In the genomic region with DNA sequence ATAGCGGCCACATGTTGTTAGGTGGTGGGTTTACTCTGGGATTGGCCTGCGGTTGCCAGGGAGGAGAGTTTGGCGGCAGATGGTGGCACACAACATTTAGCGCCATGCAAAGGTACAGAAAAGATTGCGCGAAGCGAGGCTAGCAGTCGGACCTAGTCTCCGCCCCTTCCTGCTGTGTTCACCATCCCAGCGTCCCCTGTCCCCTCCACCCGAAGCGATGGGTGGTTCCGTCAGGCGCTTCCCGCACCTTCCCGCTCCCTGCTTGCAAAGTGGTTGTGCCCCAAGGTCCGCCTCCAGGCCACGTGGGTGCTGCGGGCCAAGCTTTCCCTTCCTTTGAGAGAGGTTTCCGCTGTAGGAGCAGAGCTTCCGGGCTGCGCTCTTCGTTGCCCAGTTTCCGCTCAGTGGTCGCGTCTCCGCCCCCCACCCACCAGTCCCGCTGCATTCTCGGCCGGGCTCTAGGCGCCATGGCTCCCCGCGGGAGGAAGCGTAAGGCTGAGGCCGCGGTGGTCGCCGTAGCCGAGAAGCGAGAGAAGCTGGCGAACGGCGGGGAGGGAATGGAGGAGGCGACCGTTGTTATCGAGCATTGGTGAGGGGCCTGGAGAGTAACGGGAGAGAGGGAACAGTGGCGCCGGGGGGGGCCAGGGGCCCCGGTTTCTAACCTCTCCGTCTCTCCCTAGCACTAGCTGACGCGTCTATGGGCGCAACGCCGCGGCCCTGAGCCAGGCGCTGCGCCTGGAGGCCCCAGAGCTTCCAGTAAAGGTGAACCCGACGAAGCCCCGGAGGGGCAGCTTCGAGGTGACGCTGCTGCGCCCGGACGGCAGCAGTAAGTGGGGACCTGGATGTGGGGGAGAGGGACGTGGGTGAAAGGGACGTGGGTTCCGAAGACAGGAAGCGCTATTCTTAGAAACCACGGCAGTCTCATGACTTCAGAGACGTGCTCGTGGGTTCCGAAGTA, we compare ENCODE assay signal across 8 cellular contexts. TPM values are rescaled to one million over a fixed set of nuclear protein-coding genes. Genes with fewer than 3 reads are reported as not detected.
A peak's percentile ranks its signal among the peaks of the same experiment; 100 is the strongest.
DNase-seq lines count a peak whose midpoint lies in the region; ATAC-seq, FAIRE-seq and TF ChIP-seq lines count a peak whose summit lies in the region.

A gene with protein sequence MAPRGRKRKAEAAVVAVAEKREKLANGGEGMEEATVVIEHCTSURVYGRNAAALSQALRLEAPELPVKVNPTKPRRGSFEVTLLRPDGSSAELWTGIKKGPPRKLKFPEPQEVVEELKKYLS (plus strand): TSS at position 360 of the 955 bp plus-strand sequence. CDS start 105 bp downstream, at position 465.

- peak within 1 kb of the TSS; percentile 71 for H3K4me2 ChIP-seq in HepG2 (ENCODE audit: low read depth, low read length)

- peak within 1 kb of the TSS; percentile 85 for H3K27ac ChIP-seq in C4-2B
- H3K27ac ChIP-seq in HepG2 (ENCODE audit: extremely low read length, insufficient read depth, low read length): peak within 1 kb of the TSS; percentile 80

- in situ Hi-C loops in HepG2 (cut with HindIII; ENCODE audit: extremely low pct_ligation_motif_present, low pct_unique_long_range_greater_than_20kb): loop anchor here (10.0 kb wide), 1 partner anchor 773 kb away; no protein-coding TSS in a partner anchor

- BruUV-seq in HepG2 (replicated peaks; lab: Mats Ljungman, UMichigan): no TSS peak

- TF ChIP-seq EP300 in HepG2 (IDR thresholded peaks at IDR 0.05; ENCODE audit: low read depth in 2 of 2, low read length in 2 of 2): no peak
- no peak for TF ChIP-seq EP300 in HepG2 (CRISPR knock-in tag; IDR thresholded peaks at IDR 0.05; ENCODE audit: borderline replicate concordance)

- H4K20me1 ChIP-seq in HepG2 (ENCODE audit: insufficient read depth, low read length): no peaks in the 10 kb centered on the region

- peak; percentile 66 for FAIRE-seq in HepG2 (lab: Jason Lieb, UNC)

- H3K4me1 ChIP-seq in HepG2 (ENCODE audit: insufficient read depth, low read length): peaks cover 7% of the 10 kb centered on the region; the same call in 1 of the 2 replicates

- intact Hi-C loops in HepG2 (cut with micrococcal nuclease; ENCODE audit: unreplicated experiment): no loop called here

- peak within 1 kb of the TSS; percentile 85 for H3K9ac ChIP-seq in HepG2 (ENCODE audit: insufficient read depth, low read depth, low read length)

- WGBS in HepG2 (ENCODE audit: low lambda C conversion rate): 76% methylated on average over 69 of the region's 75 CpGs

- peak; percentile 94 for ATAC-seq in GM19395 (IDR thresholded peaks at IDR 0.05; ENCODE audit: unreplicated experiment)
- peak; percentile 84 for ATAC-seq in HG03565 (IDR thresholded peaks at IDR 0.05; ENCODE audit: unreplicated experiment)
- peak; percentile 94 for ATAC-seq in HepG2

- peak; percentile 94 for DNase-seq in NCI-H774 (lab: John Stamatoyannopoulos, UW)
- DNase-seq in activated CD4-positive, alpha-beta T cell treated with anti-CD3 and anti-CD28 coated beads, Interleukin-2, amount 50 U/mL, for 48 hours: peak; percentile 96 to 97
- DNase-seq in dermis microvascular lymphatic vessel endothelial cell (ENCODE audit: low read depth in 2 of 2): peak; percentile 95 to 97
- peak; percentile 84 for DNase-seq in HepG2 (ENCODE audit: low spot score)
- DNase-seq in stimulated activated CD4-positive, alpha-beta T cell treated with anti-CD3 and anti-CD28 coated beads, Interleukin-4, amount 100 ng/mL, for 1 hour: peak; percentile 94

- TF ChIP-seq CTCF in C4-2B (conservative IDR thresholded peaks at IDR 0.05) (no peak), HepG2 (CRISPR knock-in tag; IDR thresholded peaks at IDR 0.05) (peak; percentile 10; the same call in 1 of the 2 replicates)

- H3K4me3 ChIP-seq in HepG2 (replicated peaks in 1 of 3; ENCODE audit: insufficient read depth in 1 of 3, low read depth in 2 of 3, low read length in 3 of 3): peak within 1 kb of the TSS; percentile 58 to 78 (median 78)

- POLR2A ChIA-PET in HepG2 (lab: Yijun Ruan, JAX): interaction anchor here (0.6 to 2.7 kb wide), 11 partner anchors 9 to 59 kb away, joined by 3 to 18 read pairs (median 6); a partner anchor contains a TSS

- H3K9me3 ChIP-seq in HepG2 (ENCODE audit: low read length): no peaks in the 10 kb centered on the region

- H3K27me3 ChIP-seq in HepG2 (ENCODE audit: control insufficient read depth in 1 of 2, insufficient read depth in 2 of 2, low read length in 2 of 2): no peaks in the 10 kb centered on the region

- CTCF ChIA-PET in HepG2 (lab: Yijun Ruan, JAX; ENCODE audit: low intra/inter-chr PET ratio, low total read pairs): no interaction called here

- peak; percentile 49 to 76 for TF ChIP-seq POLR2A in HepG2 (IDR thresholded peaks at IDR 0.05; ENCODE audit: insufficient read depth in 1 of 2, low read depth in 2 of 2, low read length in 2 of 2)

- TF ChIP-seq RAD21 in HepG2 (CRISPR knock-in tag; IDR thresholded peaks at IDR 0.05): peak; percentile 53

- no peak within 1 kb of the TSS for H2AFZ ChIP-seq in HepG2 (ENCODE audit: low read length)

- H3K79me2 ChIP-seq in HepG2 (ENCODE audit: insufficient read depth, low read length): peaks cover 15% of the 10 kb centered on the region

- peaks cover 12 to 75% of the 10 kb centered on the region in 2 experiments for H3K36me3 ChIP-seq in HepG2 (replicated peaks in 1 of 2; ENCODE audit: control insufficient read depth in 1 of 2, insufficient read depth in 2 of 2, low read length in 2 of 2)

TF ChIP-seq in HepG2, 621 proteins besides CTCF, POLR2A, EP300 and RAD21 (continues in another document):
- TF ChIP-seq ZNF747 (CRISPR knock-in tag; IDR thresholded peaks at IDR 0.05; ENCODE audit: borderline replicate concordance) (peak; percentile 89), NPAS2 (CRISPR knock-in tag; IDR thresholded peaks at IDR 0.05; ENCODE audit: borderline replicate concordance) (no peak), ZFP1 (CRISPR knock-in tag; IDR thresholded peaks at IDR 0.05) (0 out of 2 replicates have a peak, but pooled peaks have one; percentile 27), PHF20 (CRISPR knock-in tag; IDR thresholded peaks at IDR 0.05) (peak; percentile 95), SYNCRIP (IDR thresholded peaks at IDR 0.05; ENCODE audit: insufficient read depth, low read depth, low read length) (no peak), ZNF619 (CRISPR knock-in tag; IDR thresholded peaks at IDR 0.05) (peak; percentile 70; the same call in 1 of the 2 replicates), RBM22 (optimal IDR thresholded peaks at IDR 0.05; ENCODE audit: low read length) (peak; percentile 95), GATAD1 (CRISPR knock-in tag; IDR thresholded peaks at IDR 0.05) (peak; percentile 94), SIN3A (IDR thresholded peaks at IDR 0.05; ENCODE audit: borderline replicate concordance, low read depth, low read length) (peak; percentile 69; the same call in 1 of the 2 replicates), TARDBP (CRISPR knock-in tag; IDR thresholded peaks at IDR 0.05) (peak; percentile 82; the same call in 1 of the 2 replicates), TAF15 (IDR thresholded peaks at IDR 0.05; ENCODE audit: low read depth, low read length, poor library complexity, severe bottlenecking) (peak; percentile 52), MED1 (CRISPR knock-in tag; IDR thresholded peaks at IDR 0.05) (peak; percentile 46; the same call in 1 of the 2 replicates)
- TF ChIP-seq, protein P1, sequence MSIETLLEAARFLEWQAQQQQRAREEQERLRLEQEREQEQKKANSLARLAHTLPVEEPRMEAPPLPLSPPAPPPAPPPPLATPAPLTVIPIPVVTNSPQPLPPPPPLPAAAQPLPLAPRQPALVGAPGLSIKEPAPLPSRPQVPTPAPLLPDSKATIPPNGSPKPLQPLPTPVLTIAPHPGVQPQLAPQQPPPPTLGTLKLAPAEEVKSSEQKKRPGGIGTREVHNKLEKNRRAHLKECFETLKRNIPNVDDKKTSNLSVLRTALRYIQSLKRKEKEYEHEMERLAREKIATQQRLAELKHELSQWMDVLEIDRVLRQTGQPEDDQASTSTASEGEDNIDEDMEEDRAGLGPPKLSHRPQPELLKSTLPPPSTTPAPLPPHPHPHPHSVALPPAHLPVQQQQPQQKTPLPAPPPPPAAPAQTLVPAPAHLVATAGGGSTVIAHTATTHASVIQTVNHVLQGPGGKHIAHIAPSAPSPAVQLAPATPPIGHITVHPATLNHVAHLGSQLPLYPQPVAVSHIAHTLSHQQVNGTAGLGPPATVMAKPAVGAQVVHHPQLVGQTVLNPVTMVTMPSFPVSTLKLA (IDR thresholded peaks at IDR 0.05): peak; percentile 74
- TF ChIP-seq, protein P2, sequence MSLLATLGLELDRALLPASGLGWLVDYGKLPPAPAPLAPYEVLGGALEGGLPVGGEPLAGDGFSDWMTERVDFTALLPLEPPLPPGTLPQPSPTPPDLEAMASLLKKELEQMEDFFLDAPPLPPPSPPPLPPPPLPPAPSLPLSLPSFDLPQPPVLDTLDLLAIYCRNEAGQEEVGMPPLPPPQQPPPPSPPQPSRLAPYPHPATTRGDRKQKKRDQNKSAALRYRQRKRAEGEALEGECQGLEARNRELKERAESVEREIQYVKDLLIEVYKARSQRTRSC (CRISPR knock-in tag; IDR thresholded peaks at IDR 0.05; ENCODE audit: low read depth): no peak

RNA-seq across cellular contexts. Expression of the gene that starts here (rescaled TPM):
- total RNA-seq in dermis microvascular lymphatic vessel endothelial cell (72.8 and 83.8 TPM in 2 replicates), HepG2 (2016; rRNA removed; fragmentation: Illumina TruSeq; extraction: Trizol) (70.2 and 77.4 TPM in 2 replicates)
- total RNA-seq in HepG2 (2016; cell fraction: cytosol; rRNA removed; fragmentation: Illumina TruSeq; extraction: Trizol; ENCODE audit: low read depth): 48.7 and 57.5 TPM in 2 replicates
- total RNA-seq in HepG2 (2016; cell fraction: insoluble cytoplasmic fraction; rRNA removed; fragmentation: Illumina TruSeq; extraction: Trizol): 76.0 and 79.2 TPM in 2 replicates
- 80.5 and 93.1 TPM in 2 replicates for total RNA-seq in HepG2 (2016; cell fraction: membrane; rRNA removed; fragmentation: Illumina TruSeq; extraction: Trizol)
- 38.1 and 39.0 TPM in 2 replicates for total RNA-seq in HepG2 (2016; cell fraction: nucleus; rRNA removed; fragmentation: Illumina TruSeq; extraction: Trizol)
- polyA plus RNA-seq in HepG2 (2011; rRNA removed): 22.0 and 27.2 TPM in 2 replicates
- 30.8 and 42.4 TPM in 2 replicates for polyA plus RNA-seq in HepG2 (2011; cell fraction: cytosol; rRNA removed)
- 34.5 and 35.6 TPM in 2 replicates for polyA plus RNA-seq in HepG2 (2011; cell fraction: nucleus; rRNA removed)
- 18.1 and 28.1 TPM in 2 replicates for polyA plus RNA-seq in HepG2 (2012)
- polyA plus RNA-seq in HepG2 (2016; cell fraction: cytosol; fragmentation: Illumina TruSeq; extraction: Trizol; ENCODE audit: low read depth): 46.1 and 57.4 TPM in 2 replicates
- polyA plus RNA-seq in HepG2 (2016; cell fraction: insoluble cytoplasmic fraction; fragmentation: Illumina TruSeq; extraction: Trizol; ENCODE audit: low read depth): 59.0 and 63.0 TPM in 2 replicates
- 58.7 and 68.5 TPM in 2 replicates for polyA plus RNA-seq in HepG2 (2016; cell fraction: membrane; fragmentation: Illumina TruSeq; extraction: Trizol; ENCODE audit: low read depth)
- polyA plus RNA-seq in HepG2 (2016; cell fraction: nucleus; fragmentation: Illumina TruSeq; extraction: Trizol; ENCODE audit: insufficient read depth, low read depth): 58.2 and 61.8 TPM in 2 replicates
- polyA minus RNA-seq in HepG2 (2011; rRNA and poly(A)+ RNA removed; ENCODE audit: low replicate concordance): 12.4 and 17.0 TPM in 2 replicates
- 6.4 and 7.8 TPM in 2 replicates for polyA minus RNA-seq in HepG2 (2011; cell fraction: cytosol; rRNA and poly(A)+ RNA removed)
- 33.2 and 37.3 TPM in 2 replicates for polyA minus RNA-seq in HepG2 (2011; cell fraction: nucleus; rRNA and poly(A)+ RNA removed)

Comparison
In these comparisons a context has a peak if more than half of its experiments do, and no peak if none do; other contexts are left out.
1. Peak in every context shown above with its lines: DNase-seq, ATAC-seq, H3K4me3 ChIP-seq and H3K27ac ChIP-seq.